In genomic region chr11:32892355-32893090, GRCh38 we compare ENCODE assay signal across 8 cellular contexts. TPM values are rescaled to one million over a fixed set of nuclear protein-coding genes. Genes with fewer than 3 reads are reported as not detected.
DNase-seq lines count a peak whose midpoint lies in the region; ATAC-seq and TF ChIP-seq lines count a peak whose summit lies in the region.

QSER1 (plus strand) TSS chr11:32892811; CDS start chr11:32893126, 315 bp downstream.

- peak; percentile 60 for ATAC-seq in HG03159 (IDR thresholded peaks at IDR 0.05; ENCODE audit: unreplicated experiment)
- ATAC-seq in activated CD8-positive, alpha-beta T cell treated with anti-CD3 and anti-CD28 coated beads, Interleukin-2, amount 10 ng/mL, durations not matched to agents 7 days and 5 days = peak; percentile 75

- DNase-seq in AG20443 (ENCODE audit: low spot score) (peak; percentile 95), NCI-H69 (lab: John Stamatoyannopoulos, UW) (peak; percentile 96), medulla oblongata (ENCODE audit: extremely low spot score) (peak; percentile 71)
- DNase-seq in activated CD8-positive, alpha-beta T cell treated with anti-CD3 and anti-CD28 coated beads, Interleukin-2, amount 10 ng/mL, durations not matched to agents 7 days and 5 days = peak; percentile 67
- DNase-seq in effector memory CD4-positive, alpha-beta T cell = peak; percentile 39 to 51 (median 50)
- DNase-seq in stimulated activated CD4-positive, alpha-beta T cell treated with anti-CD3 and anti-CD28 coated beads, TNF-alpha, amount 100 ng/mL, for 48 hours (ENCODE audit: low read depth in 3 of 3) = peak; percentile 31 to 66 (median 46)

- no peaks in the 10 kb centered on the region for H3K9me3 ChIP-seq in effector memory CD4-positive, alpha-beta T cell (ENCODE audit: control insufficient read depth, low read length)

- H3K27ac ChIP-seq in effector memory CD4-positive, alpha-beta T cell (ENCODE audit: insufficient read depth, low read length, poor library complexity, severe bottlenecking) = peak within 1 kb of the TSS; percentile 79

- no peaks in the 10 kb centered on the region for H3K27me3 ChIP-seq in effector memory CD4-positive, alpha-beta T cell (replicated peaks; ENCODE audit: control insufficient read depth, insufficient read depth, low read length, poor library complexity, severe bottlenecking)

- peaks cover 13% of the 10 kb centered on the region for H3K4me1 ChIP-seq in effector memory CD4-positive, alpha-beta T cell (ENCODE audit: control insufficient read depth, insufficient read depth, low read length, poor library complexity, severe bottlenecking)

- H3K27ac Mint-ChIP-seq in activated CD8-positive, alpha-beta T cell treated with anti-CD3 and anti-CD28 coated beads, Interleukin-2, amount 10 ng/mL, durations not matched to agents 7 days and 5 days = peak within 1 kb of the TSS; percentile 89

- no peaks in the 10 kb centered on the region for H3K9me3 Mint-ChIP-seq in activated CD8-positive, alpha-beta T cell treated with anti-CD3 and anti-CD28 coated beads, Interleukin-2, amount 10 ng/mL, durations not matched to agents 7 days and 5 days (ENCODE audit: insufficient read depth)

- in situ Hi-C loops in GM18951 (cut with MboI; ENCODE audit: low sequenced_read_pairs, unreplicated experiment) = no loop called here

- CTCF ChIA-PET in activated CD8-positive, alpha-beta T cell treated with anti-CD3 and anti-CD28 coated beads, Interleukin-2, amount 10 ng/mL, durations not matched to agents 7 days and 5 days (lab: Charles Lee) = interaction anchor here (0.5 to 2.2 kb wide), 7 partner anchors 8 to 84 kb away, joined by 3 to 5 read pairs (median 4); no protein-coding TSS in a partner anchor

- H3K27me3 Mint-ChIP-seq in activated CD8-positive, alpha-beta T cell treated with anti-CD3 and anti-CD28 coated beads, Interleukin-2, amount 10 ng/mL, durations not matched to agents 7 days and 5 days (ENCODE audit: low read depth) = peaks cover 14% of the 10 kb centered on the region

- H3K36me3 ChIP-seq in effector memory CD4-positive, alpha-beta T cell (ENCODE audit: control insufficient read depth, insufficient read depth, low read length) = no peaks in the 10 kb centered on the region

- H3K4me3 ChIP-seq in effector memory CD4-positive, alpha-beta T cell (ENCODE audit: insufficient read depth, low read depth, low read length, poor library complexity, severe bottlenecking) = peak within 1 kb of the TSS; percentile 92

- H3K36me3 Mint-ChIP-seq in activated CD8-positive, alpha-beta T cell treated with anti-CD3 and anti-CD28 coated beads, Interleukin-2, amount 10 ng/mL, durations not matched to agents 7 days and 5 days (ENCODE audit: low read depth) = no peaks in the 10 kb centered on the region

- POLR2A ChIA-PET in activated CD8-positive, alpha-beta T cell treated with anti-CD3 and anti-CD28 coated beads, Interleukin-2, amount 10 ng/mL, durations not matched to agents 7 days and 5 days (lab: Charles Lee) = interaction anchor here (1.2 kb wide), 2 partner anchors 9 to 173 kb away, joined by 3 read pairs; no protein-coding TSS in a partner anchor

- H3K4me1 Mint-ChIP-seq in activated CD8-positive, alpha-beta T cell treated with anti-CD3 and anti-CD28 coated beads, Interleukin-2, amount 10 ng/mL, durations not matched to agents 7 days and 5 days (ENCODE audit: low read depth) = peaks cover 25% of the 10 kb centered on the region

- H3K4me3 Mint-ChIP-seq in activated CD8-positive, alpha-beta T cell treated with anti-CD3 and anti-CD28 coated beads, Interleukin-2, amount 10 ng/mL, durations not matched to agents 7 days and 5 days = peak within 1 kb of the TSS; percentile 95

- TF ChIP-seq POLR2A in GM18951 (IDR thresholded peaks at IDR 0.05; ENCODE audit: extremely low read depth, insufficient read depth, insufficient read length) = peak; percentile 92

RNA-seq across cellular contexts. Expression of gene QSER1, which starts in this region (rescaled TPM):
- total RNA-seq in activated CD8-positive, alpha-beta T cell treated with anti-CD3 and anti-CD28 coated beads, Interleukin-2, amount 10 ng/mL, durations not matched to agents 7 days and 5 days = 1 to 10 TPM; 7.3 to 7.9 TPM

Comparison
In these comparisons a context has a peak if more than half of its experiments do, and no peak if none do; other contexts are left out.
1. Peak in every context shown above with its lines: DNase-seq, ATAC-seq, H3K4me3 ChIP-seq and H3K27ac ChIP-seq.
2. DNase-seq: peak in every context shown above with its lines; median percentile 96 in NCI-H69; 95 in AG20443; 71 in medulla oblongata; 67 in activated CD8-positive, alpha-beta T cell treated with anti-CD3 and anti-CD28 coated beads, Interleukin-2, amount 10 ng/mL, durations not matched to agents 7 days and 5 days; 50 in effector memory CD4-positive, alpha-beta T cell; 46 in stimulated activated CD4-positive, alpha-beta T cell treated with anti-CD3 and anti-CD28 coated beads, TNF-alpha, amount 100 ng/mL, for 48 hours.